8 cellular contexts compared by ENCODE assay signal in the genomic region with DNA sequence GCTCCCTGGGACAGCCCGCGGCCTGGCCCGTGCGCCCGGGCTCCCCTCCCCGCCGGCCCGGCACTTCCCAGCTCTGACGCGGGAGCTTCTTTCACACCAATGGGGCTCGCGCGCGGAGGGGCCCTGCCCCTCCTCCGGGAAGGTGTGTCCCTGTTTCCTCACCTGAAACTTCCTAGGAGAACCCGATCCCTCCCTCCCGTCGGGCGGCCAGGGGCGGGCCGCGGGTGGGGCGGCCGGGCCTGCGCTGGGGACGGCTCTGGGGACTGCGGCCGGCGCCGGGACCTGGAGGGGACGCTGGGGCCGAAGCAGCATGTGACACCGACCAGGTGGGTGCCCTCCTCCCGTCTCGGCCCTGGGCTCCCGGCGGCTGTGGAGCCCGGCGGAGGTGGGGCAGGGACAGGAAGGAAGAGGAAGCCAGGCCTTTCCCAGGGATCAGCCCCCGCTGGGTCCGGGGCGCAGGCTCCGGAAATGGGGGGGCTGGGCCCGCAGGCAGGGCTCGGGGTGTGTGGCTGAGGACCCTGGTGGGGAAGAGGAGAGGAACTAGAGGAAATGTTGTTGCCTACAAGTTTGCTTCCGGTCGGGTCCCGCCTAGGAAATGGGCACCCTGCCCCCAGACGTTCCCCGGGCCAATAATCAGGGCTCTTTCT. TPM values are rescaled to one million over a fixed set of nuclear protein-coding genes. Genes with fewer than 3 reads are reported as not detected.
DNase-seq lines count a peak whose midpoint lies in the region; ATAC-seq, FAIRE-seq and TF ChIP-seq lines count a peak whose summit lies in the region.
"Not testable (repeated sequence)": the region's sequence is repeated elsewhere in the genome, so short reads cannot be mapped to it uniquely, and the experiment has no call there.

A gene (plus strand): TSS at position 227 of the 647 bp plus-strand sequence. CDS start 7,268 bp downstream, outside the sequence.

- CTCF ChIA-PET in A549 (lab: Yijun Ruan, JAX), result not testable (repeated sequence)

- TF ChIP-seq CTCF in A549 (IDR thresholded peaks at IDR 0.05); RWPE2 (IDR thresholded peaks at IDR 0.05; ENCODE audit: poor library complexity, severe bottlenecking); astrocyte (IDR thresholded peaks at IDR 0.05; ENCODE audit: insufficient read depth, low read depth, low read length); osteoblast (IDR thresholded peaks at IDR 0.05; ENCODE audit: extremely low read depth, low read depth, low read length): not testable (repeated sequence)

- not testable (repeated sequence) for H3K9me3 ChIP-seq in A549; RWPE2 (ENCODE audit: severe bottlenecking); astrocyte (ENCODE audit: insufficient read depth, low read depth, low read length); right cardiac atrium (ENCODE audit: control insufficient read depth, low read length); osteoblast (ENCODE audit: low read depth, low read length)

- not testable (repeated sequence) for H3K4me1 ChIP-seq in A549; RWPE2 (ENCODE audit: insufficient read depth, poor library complexity, severe bottlenecking); astrocyte (ENCODE audit: insufficient read depth, low read length); right cardiac atrium (ENCODE audit: control insufficient read depth, insufficient read depth, low read length); osteoblast (ENCODE audit: insufficient read depth, low read length)

- not testable (repeated sequence) for H3K36me3 Mint-ChIP-seq in astrocyte (ENCODE audit: low read depth, unreplicated experiment)

- FAIRE-seq in A549 (lab: Jason Lieb, UNC); astrocyte (lab: Jason Lieb, UNC): not testable (repeated sequence)

- H2AFZ ChIP-seq in astrocyte (ENCODE audit: low read depth, low read length); osteoblast (ENCODE audit: low read length): not testable (repeated sequence)

- not testable (repeated sequence) for H3K27me3 ChIP-seq in H7 (ENCODE audit: control insufficient read depth, insufficient read depth, low read length); RWPE2 (ENCODE audit: insufficient read depth, poor library complexity, severe bottlenecking); astrocyte (ENCODE audit: insufficient read depth, low read length); right cardiac atrium (ENCODE audit: control insufficient read depth, insufficient read depth); osteoblast (ENCODE audit: insufficient read depth, low read length)

- intact Hi-C loops in right cardiac atrium (cut with DNase I), result not testable (repeated sequence)

- not testable (repeated sequence) for H3K27ac ChIP-seq in A549; RWPE2 (ENCODE audit: poor library complexity, severe bottlenecking); astrocyte (ENCODE audit: low read depth, low read length); right cardiac atrium (ENCODE audit: low read length); osteoblast (ENCODE audit: low read depth, low read length)

- WGBS in A549 (ENCODE audit: missing lambda C conversion rate), result no CpG with 5 or more reads among the region's 50 CpGs
- no CpG with 5 or more reads among the region's 50 CpGs for WGBS in right cardiac atrium

- not testable (repeated sequence) for H3K9ac ChIP-seq in astrocyte (ENCODE audit: low read length)

- peak within 1 kb of the TSS; percentile 88 for H3K4me3 Mint-ChIP-seq in astrocyte (ENCODE audit: unreplicated experiment)

- not testable (repeated sequence) for H3K4me1 Mint-ChIP-seq in astrocyte (ENCODE audit: low read depth, unreplicated experiment)

- POLR2A ChIA-PET in A549 (lab: Yijun Ruan, JAX), result not testable (repeated sequence)

- H3K4me2 ChIP-seq in A549; astrocyte (ENCODE audit: low read length); osteoblast (ENCODE audit: insufficient read depth, low read length): not testable (repeated sequence)

- H3K36me3 ChIP-seq in H7 (replicated peaks; ENCODE audit: control insufficient read depth, insufficient read depth, low read length); RWPE2 (ENCODE audit: low read depth); astrocyte (ENCODE audit: insufficient read depth, low read length); osteoblast (ENCODE audit: insufficient read depth, low read length): not testable (repeated sequence)

- not testable (repeated sequence) for TF ChIP-seq EP300 in A549 (IDR thresholded peaks at IDR 0.05)

- not testable (repeated sequence) for H3K27me3 Mint-ChIP-seq in astrocyte (ENCODE audit: low read depth, unreplicated experiment)

- H3K79me2 ChIP-seq in astrocyte (ENCODE audit: insufficient read depth, low read length); osteoblast (ENCODE audit: insufficient read depth, low read length): not testable (repeated sequence)

- not testable (repeated sequence) for DNase-seq in A549 (ENCODE audit: low read depth in 1 of 2, low spot score in 1 of 2); H7; RWPE2 (ENCODE audit: low spot score); astrocyte (ENCODE audit: low read depth); right cardiac atrium; osteoblast (ENCODE audit: insufficient read length, low spot score, missing footprints)

- H4K20me1 ChIP-seq in astrocyte (ENCODE audit: insufficient read depth, low read length); osteoblast (ENCODE audit: insufficient read depth, low read length): not testable (repeated sequence)

- TF ChIP-seq RAD21 in A549 (conservative IDR thresholded peaks at IDR 0.05 in 1 of 2, IDR thresholded peaks at IDR 0.05 in 1 of 2), result not testable (repeated sequence)

- ATAC-seq in A549, result peak; percentile 67 to 81
- ATAC-seq in GM19035 (IDR thresholded peaks at IDR 0.05; ENCODE audit: unreplicated experiment), result peak; percentile 76
- ATAC-seq in HG03135 (IDR thresholded peaks at IDR 0.05; ENCODE audit: unreplicated experiment), result peak; percentile 66
- peak; percentile 91 for ATAC-seq in RWPE2 (ENCODE audit: low read depth)
- peak; percentile 89 to 92 for ATAC-seq in right cardiac atrium

- TF ChIP-seq POLR2A in A549 (IDR thresholded peaks at IDR 0.05; ENCODE audit: low read length), result not testable (repeated sequence)

- H3K4me3 ChIP-seq in A549; astrocyte (ENCODE audit: insufficient read depth, low read depth, low read length); right cardiac atrium (ENCODE audit: low read length): not testable (repeated sequence)
- H3K4me3 ChIP-seq in H7 (ENCODE audit: insufficient read depth, low read depth, low read length), result peak within 1 kb of the TSS; percentile 26; the same call in 1 of the 2 replicates
- peak within 1 kb of the TSS; percentile 24 for H3K4me3 ChIP-seq in RWPE2 (ENCODE audit: severe bottlenecking)
- peak within 1 kb of the TSS; percentile 43 for H3K4me3 ChIP-seq in osteoblast (ENCODE audit: insufficient read depth, low read length)

- peak within 1 kb of the TSS; percentile 34 for H3K27ac Mint-ChIP-seq in astrocyte (ENCODE audit: unreplicated experiment)

- not testable (repeated sequence) for H3K9me3 Mint-ChIP-seq in astrocyte (ENCODE audit: unreplicated experiment)

RNA-seq across cellular contexts. Expression of the gene that starts here (rescaled TPM):
- polyA plus RNA-seq in A549 (2011; rRNA removed), result 2.3 and 2.8 TPM in 2 replicates
- 0.91 and 1.1 TPM in 2 replicates for polyA plus RNA-seq in A549 (2012; cell fraction: cytosol; rRNA removed)
- polyA plus RNA-seq in A549 (2012; cell fraction: nucleus; rRNA removed), result 1.1 and 1.4 TPM in 2 replicates
- 2.1 to 2.6 TPM (median 2.5 TPM) in 3 replicates for polyA plus RNA-seq in A549 (2017; fragmentation: RNase III; extraction: RNeasy Plus Mini Kit Qiagen cat#74134 plus additional on column Dnase treatment)
- polyA minus RNA-seq in A549 (2011; rRNA and poly(A)+ RNA removed), result 6.6 and 7.1 TPM in 2 replicates
- total RNA-seq in H7 (2014; rRNA removed; shearing (Covaris generic)), result 10.4 and 15.9 TPM in 2 replicates
- 9.3 and 10.5 TPM in 2 replicates for total RNA-seq in astrocyte
- 1 to 10 TPM; 3.2 to 4.4 (median 4.3) TPM for total RNA-seq in right cardiac atrium
- 1.9 TPM for polyA plus RNA-seq in right cardiac atrium
- 4.7 and 8.5 TPM in 2 replicates for total RNA-seq in osteoblast
